In the genomic region with DNA sequence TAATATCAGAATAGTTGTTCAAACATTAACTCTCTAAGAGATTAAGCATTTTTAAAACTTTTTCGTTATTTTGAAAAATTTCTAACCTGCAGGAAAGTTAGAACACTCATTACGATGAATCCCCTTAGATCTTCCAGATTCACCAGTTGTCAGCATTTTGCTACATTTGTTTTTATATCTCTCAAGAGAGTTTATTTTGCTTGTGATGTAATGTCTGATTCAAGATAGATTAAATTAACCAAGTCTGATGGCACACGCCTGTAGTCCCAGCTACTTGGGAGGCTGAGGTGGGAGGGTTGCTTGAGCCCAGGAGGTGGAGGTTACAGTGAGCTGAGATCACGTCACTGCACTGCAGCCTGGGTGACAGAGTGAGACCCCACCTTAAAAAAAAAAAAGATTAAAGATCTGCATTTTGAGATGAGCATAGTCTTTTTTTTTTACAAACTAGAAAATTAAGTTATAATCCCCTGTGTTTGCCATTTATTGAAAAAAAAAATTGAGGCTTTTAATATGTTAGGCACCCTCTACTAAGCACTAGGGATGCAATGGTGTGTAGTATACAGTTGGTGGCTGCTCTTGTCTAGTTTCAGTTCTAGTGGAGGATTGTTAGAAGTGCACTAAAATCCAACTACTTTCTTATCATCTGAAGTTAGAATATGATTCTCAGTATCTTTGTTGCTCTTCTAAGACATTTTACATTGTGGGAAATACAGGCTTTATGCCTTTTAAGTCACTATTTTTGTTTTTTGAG, we compare ENCODE assay signal across 1 cellular context.
TF ChIP-seq lines count a peak whose summit lies in the region.

No MANE protein-coding gene starts in this region.

TF ChIP-seq in GM23338, 12 proteins besides CTCF, POLR2A, EP300 and RAD21:
- TF ChIP-seq CREB1 (CRISPR knock-in tag; IDR thresholded peaks at IDR 0.05; ENCODE audit: low read depth) (no peak), JUNB (IDR thresholded peaks at IDR 0.05; ENCODE audit: unreplicated experiment) (no peak), EZH2phosphoT487 (IDR thresholded peaks at IDR 0.05; ENCODE audit: unreplicated experiment) (no peak), EZH2 (IDR thresholded peaks at IDR 0.05; ENCODE audit: low read depth, unreplicated experiment) (no peak), STAT1 (IDR thresholded peaks at IDR 0.05; ENCODE audit: unreplicated experiment) (no peak), ZNF114 (CRISPR knock-in tag; IDR thresholded peaks at IDR 0.05) (no peak), ZNF331 (CRISPR knock-in tag; IDR thresholded peaks at IDR 0.05; ENCODE audit: low read depth) (no peak), NANOG (IDR thresholded peaks at IDR 0.05; ENCODE audit: borderline replicate concordance) (no peak), POLR2AphosphoS5 (IDR thresholded peaks at IDR 0.05; ENCODE audit: low read depth) (no peak)
- TF ChIP-seq, protein P1, sequence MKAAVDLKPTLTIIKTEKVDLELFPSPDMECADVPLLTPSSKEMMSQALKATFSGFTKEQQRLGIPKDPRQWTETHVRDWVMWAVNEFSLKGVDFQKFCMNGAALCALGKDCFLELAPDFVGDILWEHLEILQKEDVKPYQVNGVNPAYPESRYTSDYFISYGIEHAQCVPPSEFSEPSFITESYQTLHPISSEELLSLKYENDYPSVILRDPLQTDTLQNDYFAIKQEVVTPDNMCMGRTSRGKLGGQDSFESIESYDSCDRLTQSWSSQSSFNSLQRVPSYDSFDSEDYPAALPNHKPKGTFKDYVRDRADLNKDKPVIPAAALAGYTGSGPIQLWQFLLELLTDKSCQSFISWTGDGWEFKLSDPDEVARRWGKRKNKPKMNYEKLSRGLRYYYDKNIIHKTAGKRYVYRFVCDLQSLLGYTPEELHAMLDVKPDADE (IDR thresholded peaks at IDR 0.05) = no peak
- TF ChIP-seq, protein P2, sequence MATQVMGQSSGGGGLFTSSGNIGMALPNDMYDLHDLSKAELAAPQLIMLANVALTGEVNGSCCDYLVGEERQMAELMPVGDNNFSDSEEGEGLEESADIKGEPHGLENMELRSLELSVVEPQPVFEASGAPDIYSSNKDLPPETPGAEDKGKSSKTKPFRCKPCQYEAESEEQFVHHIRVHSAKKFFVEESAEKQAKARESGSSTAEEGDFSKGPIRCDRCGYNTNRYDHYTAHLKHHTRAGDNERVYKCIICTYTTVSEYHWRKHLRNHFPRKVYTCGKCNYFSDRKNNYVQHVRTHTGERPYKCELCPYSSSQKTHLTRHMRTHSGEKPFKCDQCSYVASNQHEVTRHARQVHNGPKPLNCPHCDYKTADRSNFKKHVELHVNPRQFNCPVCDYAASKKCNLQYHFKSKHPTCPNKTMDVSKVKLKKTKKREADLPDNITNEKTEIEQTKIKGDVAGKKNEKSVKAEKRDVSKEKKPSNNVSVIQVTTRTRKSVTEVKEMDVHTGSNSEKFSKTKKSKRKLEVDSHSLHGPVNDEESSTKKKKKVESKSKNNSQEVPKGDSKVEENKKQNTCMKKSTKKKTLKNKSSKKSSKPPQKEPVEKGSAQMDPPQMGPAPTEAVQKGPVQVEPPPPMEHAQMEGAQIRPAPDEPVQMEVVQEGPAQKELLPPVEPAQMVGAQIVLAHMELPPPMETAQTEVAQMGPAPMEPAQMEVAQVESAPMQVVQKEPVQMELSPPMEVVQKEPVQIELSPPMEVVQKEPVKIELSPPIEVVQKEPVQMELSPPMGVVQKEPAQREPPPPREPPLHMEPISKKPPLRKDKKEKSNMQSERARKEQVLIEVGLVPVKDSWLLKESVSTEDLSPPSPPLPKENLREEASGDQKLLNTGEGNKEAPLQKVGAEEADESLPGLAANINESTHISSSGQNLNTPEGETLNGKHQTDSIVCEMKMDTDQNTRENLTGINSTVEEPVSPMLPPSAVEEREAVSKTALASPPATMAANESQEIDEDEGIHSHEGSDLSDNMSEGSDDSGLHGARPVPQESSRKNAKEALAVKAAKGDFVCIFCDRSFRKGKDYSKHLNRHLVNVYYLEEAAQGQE (IDR thresholded peaks at IDR 0.05; ENCODE audit: unreplicated experiment) = no peak
- TF ChIP-seq, protein P3, sequence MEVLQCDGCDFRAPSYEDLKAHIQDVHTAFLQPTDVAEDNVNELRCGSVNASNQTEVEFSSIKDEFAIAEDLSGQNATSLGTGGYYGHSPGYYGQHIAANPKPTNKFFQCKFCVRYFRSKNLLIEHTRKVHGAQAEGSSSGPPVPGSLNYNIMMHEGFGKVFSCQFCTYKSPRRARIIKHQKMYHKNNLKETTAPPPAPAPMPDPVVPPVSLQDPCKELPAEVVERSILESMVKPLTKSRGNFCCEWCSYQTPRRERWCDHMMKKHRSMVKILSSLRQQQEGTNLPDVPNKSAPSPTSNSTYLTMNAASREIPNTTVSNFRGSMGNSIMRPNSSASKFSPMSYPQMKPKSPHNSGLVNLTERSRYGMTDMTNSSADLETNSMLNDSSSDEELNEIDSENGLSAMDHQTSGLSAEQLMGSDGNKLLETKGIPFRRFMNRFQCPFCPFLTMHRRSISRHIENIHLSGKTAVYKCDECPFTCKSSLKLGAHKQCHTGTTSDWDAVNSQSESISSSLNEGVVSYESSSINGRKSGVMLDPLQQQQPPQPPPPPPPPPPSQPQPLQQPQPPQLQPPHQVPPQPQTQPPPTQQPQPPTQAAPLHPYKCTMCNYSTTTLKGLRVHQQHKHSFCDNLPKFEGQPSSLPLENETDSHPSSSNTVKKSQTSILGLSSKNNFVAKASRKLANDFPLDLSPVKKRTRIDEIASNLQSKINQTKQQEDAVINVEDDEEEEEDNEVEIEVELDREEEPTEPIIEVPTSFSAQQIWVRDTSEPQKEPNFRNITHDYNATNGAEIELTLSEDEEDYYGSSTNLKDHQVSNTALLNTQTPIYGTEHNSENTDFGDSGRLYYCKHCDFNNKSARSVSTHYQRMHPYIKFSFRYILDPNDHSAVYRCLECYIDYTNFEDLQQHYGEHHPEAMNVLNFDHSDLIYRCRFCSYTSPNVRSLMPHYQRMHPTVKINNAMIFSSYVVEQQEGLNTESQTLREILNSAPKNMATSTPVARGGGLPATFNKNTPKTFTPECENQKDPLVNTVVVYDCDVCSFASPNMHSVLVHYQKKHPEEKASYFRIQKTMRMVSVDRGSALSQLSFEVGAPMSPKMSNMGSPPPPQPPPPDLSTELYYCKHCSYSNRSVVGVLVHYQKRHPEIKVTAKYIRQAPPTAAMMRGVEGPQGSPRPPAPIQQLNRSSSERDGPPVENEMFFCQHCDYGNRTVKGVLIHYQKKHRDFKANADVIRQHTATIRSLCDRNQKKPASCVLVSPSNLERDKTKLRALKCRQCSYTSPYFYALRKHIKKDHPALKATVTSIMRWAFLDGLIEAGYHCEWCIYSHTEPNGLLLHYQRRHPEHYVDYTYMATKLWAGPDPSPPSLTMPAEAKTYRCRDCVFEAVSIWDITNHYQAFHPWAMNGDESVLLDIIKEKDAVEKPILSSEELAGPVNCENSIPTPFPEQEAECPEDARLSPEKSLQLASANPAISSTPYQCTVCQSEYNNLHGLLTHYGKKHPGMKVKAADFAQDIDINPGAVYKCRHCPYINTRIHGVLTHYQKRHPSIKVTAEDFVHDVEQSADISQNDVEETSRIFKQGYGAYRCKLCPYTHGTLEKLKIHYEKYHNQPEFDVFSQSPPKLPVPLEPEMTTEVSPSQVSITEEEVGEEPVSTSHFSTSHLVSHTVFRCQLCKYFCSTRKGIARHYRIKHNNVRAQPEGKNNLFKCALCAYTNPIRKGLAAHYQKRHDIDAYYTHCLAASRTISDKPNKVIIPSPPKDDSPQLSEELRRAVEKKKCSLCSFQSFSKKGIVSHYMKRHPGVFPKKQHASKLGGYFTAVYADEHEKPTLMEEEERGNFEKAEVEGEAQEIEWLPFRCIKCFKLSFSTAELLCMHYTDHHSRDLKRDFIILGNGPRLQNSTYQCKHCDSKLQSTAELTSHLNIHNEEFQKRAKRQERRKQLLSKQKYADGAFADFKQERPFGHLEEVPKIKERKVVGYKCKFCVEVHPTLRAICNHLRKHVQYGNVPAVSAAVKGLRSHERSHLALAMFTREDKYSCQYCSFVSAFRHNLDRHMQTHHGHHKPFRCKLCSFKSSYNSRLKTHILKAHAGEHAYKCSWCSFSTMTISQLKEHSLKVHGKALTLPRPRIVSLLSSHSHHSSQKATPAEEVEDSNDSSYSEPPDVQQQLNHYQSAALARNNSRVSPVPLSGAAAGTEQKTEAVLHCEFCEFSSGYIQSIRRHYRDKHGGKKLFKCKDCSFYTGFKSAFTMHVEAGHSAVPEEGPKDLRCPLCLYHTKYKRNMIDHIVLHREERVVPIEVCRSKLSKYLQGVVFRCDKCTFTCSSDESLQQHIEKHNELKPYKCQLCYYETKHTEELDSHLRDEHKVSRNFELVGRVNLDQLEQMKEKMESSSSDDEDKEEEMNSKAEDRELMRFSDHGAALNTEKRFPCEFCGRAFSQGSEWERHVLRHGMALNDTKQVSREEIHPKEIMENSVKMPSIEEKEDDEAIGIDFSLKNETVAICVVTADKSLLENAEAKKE (CRISPR knock-in tag; IDR thresholded peaks at IDR 0.05) = no peak
